In the genomic region with DNA sequence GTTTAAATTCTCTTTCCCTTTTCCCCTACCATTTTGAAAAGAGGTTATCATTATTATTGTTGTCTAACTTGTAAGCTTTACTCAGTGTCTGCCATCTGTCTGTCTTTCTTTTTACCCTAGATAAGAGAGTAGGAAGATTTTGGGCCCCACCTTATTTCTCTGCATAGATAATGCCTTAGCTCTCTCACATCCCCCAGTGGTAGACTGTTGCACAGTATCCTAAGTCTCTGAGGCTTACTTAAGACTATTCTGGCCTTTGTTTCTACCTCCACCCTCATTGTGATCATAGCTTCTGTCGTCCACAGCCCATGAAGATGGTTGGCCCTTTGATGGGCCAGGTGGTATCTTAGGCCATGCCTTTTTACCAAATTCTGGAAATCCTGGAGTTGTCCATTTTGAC, we compare ENCODE assay signal across 13 cellular contexts. TPM values are rescaled to one million over a fixed set of nuclear protein-coding genes. Genes with fewer than 3 reads are reported as not detected.
DNase-seq lines count a peak whose midpoint lies in the region; ATAC-seq and TF ChIP-seq lines count a peak whose summit lies in the region.
"Had no signal": no experiment of that assay in that cellular context is flagged by ENCODE, and none has a peak within 500 bp of the region (broad histone marks: within the 10 kb centered on the region; RNA-seq: fewer than 3 reads in every experiment).

No MANE protein-coding gene starts in this region.

- no peak overlapping the region for H3K4me3 ChIP-seq in MM.1S (ENCODE audit: low read length)
- H3K4me3 ChIP-seq in astrocyte of the spinal cord (ENCODE audit: low read depth, low read length): no peak overlapping the region
- no peak overlapping the region for H3K4me3 ChIP-seq in neural progenitor cell
- H3K4me3 ChIP-seq: SK-N-MC had no signal

- no peak overlapping the region for H3K27ac Mint-ChIP-seq in neural progenitor cell
- H3K27ac Mint-ChIP-seq: activated CD8-positive, alpha-beta T cell treated with anti-CD3 and anti-CD28 coated beads for 36 hours; activated naive CD8-positive, alpha-beta T cell treated with anti-CD3 and anti-CD28 coated beads for 36 hours; naive thymus-derived CD4-positive, alpha-beta T cell had no signal

- no peaks in the 10 kb centered on the region for H3K79me2 ChIP-seq in MM.1S (ENCODE audit: low read length)
- no peaks in the 10 kb centered on the region for H3K79me2 ChIP-seq in neural progenitor cell (ENCODE audit: low read depth)

- H2AFZ ChIP-seq in MM.1S (ENCODE audit: low read length) (no peak overlapping the region; the same call in 1 of the 2 replicates), neural progenitor cell (replicated peaks) (peak overlapping the region; percentile 6)

- DNase-seq in MM.1S (peak; percentile 24), astrocyte of the spinal cord (ENCODE audit: low read depth, low spot score) (peak; percentile 9), neural progenitor cell (ENCODE audit: low spot score) (peak; percentile 32), hippocampal formation (lab: John Stamatoyannopoulos, UW) (no peak)
- DNase-seq: activated CD8-positive, alpha-beta T cell treated with anti-CD3 and anti-CD28 coated beads for 36 hours; activated naive CD8-positive, alpha-beta T cell treated with anti-CD3 and anti-CD28 coated beads for 36 hours; EL; naive thymus-derived CD4-positive, alpha-beta T cell; NCI-H2107 had no signal

- H4K20me1 ChIP-seq in MM.1S (ENCODE audit: insufficient read depth, low read length): no peaks in the 10 kb centered on the region
- no peaks in the 10 kb centered on the region for H4K20me1 ChIP-seq in neural progenitor cell (ENCODE audit: low read depth)

- no peaks in the 10 kb centered on the region for H3K4me1 ChIP-seq in MM.1S (ENCODE audit: low read length)
- H3K4me1 ChIP-seq in neural progenitor cell: peaks cover 7% of the 10 kb centered on the region

- no peaks in the 10 kb centered on the region for H3K9me3 Mint-ChIP-seq in neural progenitor cell
- H3K9me3 Mint-ChIP-seq: activated CD8-positive, alpha-beta T cell treated with anti-CD3 and anti-CD28 coated beads for 36 hours; activated naive CD8-positive, alpha-beta T cell treated with anti-CD3 and anti-CD28 coated beads for 36 hours had no signal

- no peaks in the 10 kb centered on the region for H3K27me3 Mint-ChIP-seq in neural progenitor cell (ENCODE audit: insufficient read depth, low read depth)
- H3K27me3 Mint-ChIP-seq: activated CD8-positive, alpha-beta T cell treated with anti-CD3 and anti-CD28 coated beads for 36 hours; activated naive CD8-positive, alpha-beta T cell treated with anti-CD3 and anti-CD28 coated beads for 36 hours had no signal

- no peaks in the 10 kb centered on the region for H3F3A ChIP-seq in MM.1S (ENCODE audit: insufficient read depth, low read length)
- no peaks in the 10 kb centered on the region for H3F3A ChIP-seq in neural progenitor cell (ENCODE audit: low read depth)

- H3K9me3 ChIP-seq in MM.1S (replicated peaks; ENCODE audit: insufficient read depth, low read length) (no peaks in the 10 kb centered on the region), neural progenitor cell (ENCODE audit: low read depth) (no peaks in the 10 kb centered on the region)

- no peak overlapping the region for H3K9ac ChIP-seq in MM.1S (ENCODE audit: low read length)
- H3K9ac ChIP-seq in neural progenitor cell: no peak overlapping the region

- ATAC-seq in GM21786 (IDR thresholded peaks at IDR 0.05; ENCODE audit: unreplicated experiment) (no peak), HG02642 (IDR thresholded peaks at IDR 0.05; ENCODE audit: poor library complexity, unreplicated experiment) (no peak)
- ATAC-seq: activated CD8-positive, alpha-beta T cell treated with anti-CD3 and anti-CD28 coated beads for 36 hours; naive thymus-derived CD4-positive, alpha-beta T cell had no signal

- no peak overlapping the region for H3K4me3 Mint-ChIP-seq in neural progenitor cell
- H3K4me3 Mint-ChIP-seq: activated CD8-positive, alpha-beta T cell treated with anti-CD3 and anti-CD28 coated beads for 36 hours; activated naive CD8-positive, alpha-beta T cell treated with anti-CD3 and anti-CD28 coated beads for 36 hours; naive thymus-derived CD4-positive, alpha-beta T cell had no signal

- TF ChIP-seq CTCF in GM12873 (IDR thresholded peaks at IDR 0.05; ENCODE audit: insufficient read depth, low read depth, low read length, missing control alignments): peak; percentile 42
- TF ChIP-seq CTCF in MM.1S (IDR thresholded peaks at IDR 0.05; ENCODE audit: low read length): peak; percentile 15; the same call in 1 of the 2 replicates
- TF ChIP-seq CTCF in astrocyte of the spinal cord (IDR thresholded peaks at IDR 0.05; ENCODE audit: low read depth, low read length): peak; percentile 55
- peak; percentile 30 for TF ChIP-seq CTCF in neural progenitor cell (IDR thresholded peaks at IDR 0.05)

- no peaks in the 10 kb centered on the region for H3K9me2 ChIP-seq in MM.1S (replicated peaks; ENCODE audit: insufficient read depth, low read length)

- in situ Hi-C loops in astrocyte of the spinal cord (cut with HindIII; ENCODE audit: low sequenced_read_pairs): no loop called here

- no peaks in the 10 kb centered on the region for H3K36me3 ChIP-seq in MM.1S (replicated peaks; ENCODE audit: insufficient read depth, low read length)
- H3K36me3 ChIP-seq in neural progenitor cell: no peaks in the 10 kb centered on the region

- no peaks in the 10 kb centered on the region for H3K36me3 Mint-ChIP-seq in neural progenitor cell
- H3K36me3 Mint-ChIP-seq: activated naive CD8-positive, alpha-beta T cell treated with anti-CD3 and anti-CD28 coated beads for 36 hours; naive thymus-derived CD4-positive, alpha-beta T cell had no signal

- no peaks in the 10 kb centered on the region for H3K27me3 ChIP-seq in MM.1S (replicated peaks; ENCODE audit: insufficient read depth, low read length)
- no peaks in the 10 kb centered on the region for H3K27me3 ChIP-seq in neural progenitor cell

- H3K4me1 Mint-ChIP-seq in neural progenitor cell: no peaks in the 10 kb centered on the region
- H3K4me1 Mint-ChIP-seq: activated naive CD8-positive, alpha-beta T cell treated with anti-CD3 and anti-CD28 coated beads for 36 hours; naive thymus-derived CD4-positive, alpha-beta T cell had no signal

- no peak overlapping the region for H3K27ac ChIP-seq in MM.1S (ENCODE audit: low read length)
- H3K27ac ChIP-seq in neural progenitor cell: no peak overlapping the region
- H3K27ac ChIP-seq: SK-N-MC had no signal

- no peak overlapping the region for H3K4me2 ChIP-seq in MM.1S (ENCODE audit: low read depth, low read length)
- no peak overlapping the region for H3K4me2 ChIP-seq in neural progenitor cell

RNA-seq across cellular contexts. Expression of a gene that starts 3.6 kb away (rescaled TPM):
- total RNA-seq in neural progenitor cell (ENCODE audit: low replicate concordance): not detected in 2 replicates
- total RNA-seq: activated CD8-positive, alpha-beta T cell treated with anti-CD3 and anti-CD28 coated beads for 36 hours; activated naive CD8-positive, alpha-beta T cell treated with anti-CD3 and anti-CD28 coated beads for 36 hours; naive thymus-derived CD4-positive, alpha-beta T cell had no signal

RNA-seq across cellular contexts. Expression of a gene that starts 35.6 kb away (rescaled TPM):
- not detected in 2 replicates for total RNA-seq in neural progenitor cell (ENCODE audit: low replicate concordance)
- total RNA-seq: activated CD8-positive, alpha-beta T cell treated with anti-CD3 and anti-CD28 coated beads for 36 hours; activated naive CD8-positive, alpha-beta T cell treated with anti-CD3 and anti-CD28 coated beads for 36 hours; naive thymus-derived CD4-positive, alpha-beta T cell had no signal

RNA-seq across cellular contexts. Expression of a gene that starts 43.7 kb away (rescaled TPM):
- not detected in 2 replicates for total RNA-seq in neural progenitor cell (ENCODE audit: low replicate concordance)
- total RNA-seq: activated CD8-positive, alpha-beta T cell treated with anti-CD3 and anti-CD28 coated beads for 36 hours; activated naive CD8-positive, alpha-beta T cell treated with anti-CD3 and anti-CD28 coated beads for 36 hours; naive thymus-derived CD4-positive, alpha-beta T cell had no signal

RNA-seq across cellular contexts. Expression of a gene that starts 55.3 kb away (rescaled TPM):
- not detected in 2 replicates for total RNA-seq in neural progenitor cell (ENCODE audit: low replicate concordance)
- total RNA-seq: activated CD8-positive, alpha-beta T cell treated with anti-CD3 and anti-CD28 coated beads for 36 hours; activated naive CD8-positive, alpha-beta T cell treated with anti-CD3 and anti-CD28 coated beads for 36 hours; naive thymus-derived CD4-positive, alpha-beta T cell had no signal

Comparison
In these comparisons a context has a peak if more than half of its experiments do, and no peak if none do; other contexts are left out.
1. DNase-seq: peak in MM.1S (single experiment), astrocyte of the spinal cord (single experiment) and neural progenitor cell (single experiment); none in hippocampal formation (0 of 2).
2. Peak in every context shown above with its lines, with median percentiles within 50 percentile points of each other: CTCF ChIP-seq.